12 cellular contexts compared by ENCODE assay signal in genomic region chr7:105794741-105795729, GRCh38.
DNase-seq lines count a peak whose midpoint lies in the region; ATAC-seq and TF ChIP-seq lines count a peak whose summit lies in the region.
"Had no signal": no experiment of that assay in that cellular context is flagged by ENCODE, and none has a peak within 500 bp of the region (broad histone marks: within the 10 kb centered on the region; RNA-seq: fewer than 3 reads in every experiment).

No MANE protein-coding gene starts in this region.

- H3K36me3 Mint-ChIP-seq in activated naive CD4-positive, alpha-beta T cell treated with anti-CD3 and anti-CD28 coated beads, Interleukin-2, amount 10 ng/mL, durations not matched to agents 7 days and 5 days, result no peaks in the 10 kb centered on the region

- no peak for ATAC-seq in HG02938 (IDR thresholded peaks at IDR 0.05; ENCODE audit: unreplicated experiment)

- H3K9me3 Mint-ChIP-seq in activated naive CD4-positive, alpha-beta T cell treated with anti-CD3 and anti-CD28 coated beads, Interleukin-2, amount 10 ng/mL, durations not matched to agents 7 days and 5 days, result no peaks in the 10 kb centered on the region
- H3K9me3 Mint-ChIP-seq: central memory CD8-positive, alpha-beta T cell; nephron progenitor cell had no signal

- H3K4me3 Mint-ChIP-seq in activated naive CD4-positive, alpha-beta T cell treated with anti-CD3 and anti-CD28 coated beads, Interleukin-2, amount 10 ng/mL, durations not matched to agents 7 days and 5 days, result no peak overlapping the region
- H3K4me3 Mint-ChIP-seq: central memory CD8-positive, alpha-beta T cell; nephron progenitor cell had no signal

- peaks cover 3% of the 10 kb centered on the region for H3K27me3 Mint-ChIP-seq in activated naive CD4-positive, alpha-beta T cell treated with anti-CD3 and anti-CD28 coated beads, Interleukin-2, amount 10 ng/mL, durations not matched to agents 7 days and 5 days
- H3K27me3 Mint-ChIP-seq: central memory CD8-positive, alpha-beta T cell had no signal

- H3K4me3 ChIP-seq in epithelial cell of proximal tubule (ENCODE audit: low read depth, low read length), result no peak overlapping the region

- CTCF ChIA-PET in activated naive CD4-positive, alpha-beta T cell treated with anti-CD3 and anti-CD28 coated beads, Interleukin-2, amount 10 ng/mL, durations not matched to agents 7 days and 5 days (lab: Charles Lee), result interaction anchor here (1.1 kb wide), 1 partner anchor 26 kb away, joined by 4 read pairs; no protein-coding TSS in a partner anchor

- no peak overlapping the region for H3K27ac Mint-ChIP-seq in activated naive CD4-positive, alpha-beta T cell treated with anti-CD3 and anti-CD28 coated beads, Interleukin-2, amount 10 ng/mL, durations not matched to agents 7 days and 5 days
- H3K27ac Mint-ChIP-seq: nephron progenitor cell had no signal

- H3K4me1 Mint-ChIP-seq in activated naive CD4-positive, alpha-beta T cell treated with anti-CD3 and anti-CD28 coated beads, Interleukin-2, amount 10 ng/mL, durations not matched to agents 7 days and 5 days, result peaks cover 8% of the 10 kb centered on the region

- peak; percentile 58 for DNase-seq in NCI-H2171 (lab: John Stamatoyannopoulos, UW)
- no peak for DNase-seq in epithelial cell of proximal tubule (ENCODE audit: low read depth)
- peak; percentile 10 for DNase-seq in medulla oblongata (ENCODE audit: extremely low spot score)
- no peak for DNase-seq in NCI-H345 treated with DMSO at 0.1 percent for 48 hours (lab: John Stamatoyannopoulos, UW; ENCODE audit: unreplicated experiment)
- no peak for DNase-seq in activated naive CD4-positive, alpha-beta T cell treated with anti-CD3 and anti-CD28 coated beads, Interleukin-2, amount 10 ng/mL, durations not matched to agents 7 days and 5 days
- DNase-seq in activated effector memory CD4-positive, alpha-beta T cell treated with Interleukin-2 at 50 U/mL for 16 hours, result no peak
- DNase-seq: NCI-H1092 treated with DMSO at 0.1 percent for 48 hours, nephron progenitor cell, T-helper 9 cell had no signal

- no peak for TF ChIP-seq CTCF in 22Rv1 (IDR thresholded peaks at IDR 0.05)
- TF ChIP-seq CTCF in epithelial cell of proximal tubule (conservative IDR thresholded peaks at IDR 0.05; ENCODE audit: low read depth, low read length), result peak; percentile 9

- H3K27ac ChIP-seq in 22Rv1, result peak overlapping the region; percentile 38

Comparison
In these comparisons a context has a peak if more than half of its experiments do, and no peak if none do; other contexts are left out.
1. DNase-seq: peak in NCI-H2171 (single experiment) and medulla oblongata (single experiment); none in epithelial cell of proximal tubule (single experiment), NCI-H345 treated with DMSO at 0.1 percent for 48 hours (single experiment), activated naive CD4-positive, alpha-beta T cell treated with anti-CD3 and anti-CD28 coated beads, Interleukin-2, amount 10 ng/mL, durations not matched to agents 7 days and 5 days (single experiment) and activated effector memory CD4-positive, alpha-beta T cell treated with Interleukin-2 at 50 U/mL for 16 hours (single experiment).